8 cellular contexts compared by ENCODE assay signal in the genomic region with DNA sequence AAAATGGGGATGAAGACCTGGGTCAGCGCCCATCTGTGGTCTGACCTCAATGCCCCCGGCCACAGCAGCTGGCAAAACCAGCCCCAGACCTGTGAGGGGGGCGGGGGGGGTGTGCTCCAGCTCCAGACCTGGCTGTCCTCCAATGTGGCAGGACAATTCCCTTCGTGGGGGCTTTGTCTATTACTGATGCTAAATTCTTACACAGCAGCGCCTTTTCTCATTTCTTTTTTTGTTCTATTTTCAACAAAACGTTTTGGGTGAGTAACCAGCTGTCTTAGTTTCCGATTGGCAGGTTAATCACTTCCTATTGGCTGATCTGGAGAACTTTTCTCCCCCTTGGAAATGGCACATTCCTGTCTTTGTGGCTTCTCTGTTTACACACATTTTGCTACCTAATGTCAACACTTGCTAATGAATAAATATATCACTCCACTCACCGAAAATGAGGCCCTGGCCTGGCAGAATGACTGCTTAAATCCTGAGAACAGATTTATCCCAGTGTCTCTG. TPM values are rescaled to one million over a fixed set of nuclear protein-coding genes. Genes with fewer than 3 reads are reported as not detected.
DNase-seq lines count a peak whose midpoint lies in the region; ATAC-seq, FAIRE-seq and TF ChIP-seq lines count a peak whose summit lies in the region.

No MANE protein-coding gene starts in this region.

- DNase-seq in DND-41, result no peak
- peak; percentile 71 for DNase-seq in NCI-H2029 (lab: John Stamatoyannopoulos, UW)
- DNase-seq in bronchial epithelial cell (ENCODE audit: low read depth), result peak; percentile 80
- no peak for DNase-seq in natural killer cell treated with Interleukin-12 subunit alpha and Interleukin-12 subunit beta and Interleukin-15 and Interleukin-18, amount 100 ng/mL, for 72 hours (ENCODE audit: low spot score)
- DNase-seq in amniotic stem cell (lab: John Stamatoyannopoulos, UW), result no peak
- DNase-seq in NCI-H524 (lab: John Stamatoyannopoulos, UW), result no peak
- no peak for DNase-seq in activated gamma-delta T cell treated with Interleukin-2 at 50 U/mL for 16 hours

- peaks cover 15% of the 10 kb centered on the region for H3K79me2 ChIP-seq in DND-41 (ENCODE audit: insufficient read depth, low read length)

- peaks cover 63 to 64% of the 10 kb centered on the region in 2 donors for H3K4me1 Mint-ChIP-seq in natural killer cell treated with Interleukin-12 subunit alpha and Interleukin-12 subunit beta and Interleukin-15 and Interleukin-18, amount 100 ng/mL, for 72 hours (ENCODE audit: low read depth in 2 of 2)

- H3K4me1 ChIP-seq in DND-41 (ENCODE audit: insufficient read depth, low read length), result peaks cover 84% of the 10 kb centered on the region

- ATAC-seq in DND-41 (ENCODE audit: insufficient read depth, low read depth) (no peak), HG03045 (IDR thresholded peaks at IDR 0.05; ENCODE audit: unreplicated experiment) (no peak)
- ATAC-seq in natural killer cell treated with Interleukin-12 subunit alpha and Interleukin-12 subunit beta and Interleukin-15 and Interleukin-18, amount 100 ng/mL, for 72 hours, result no peak

- no peak for FAIRE-seq in bronchial epithelial cell (lab: Jason Lieb, UNC)

- H4K20me1 ChIP-seq in DND-41 (ENCODE audit: insufficient read depth, low read length), result peaks cover 49% of the 10 kb centered on the region

- H3K27ac Mint-ChIP-seq in natural killer cell treated with Interleukin-12 subunit alpha and Interleukin-12 subunit beta and Interleukin-15 and Interleukin-18, amount 100 ng/mL, for 72 hours, result peak overlapping the region in 1 of 2 donors; percentile 81

- H3K27me3 ChIP-seq in DND-41 (ENCODE audit: insufficient read depth, low read length, poor library complexity) (peaks cover 38% of the 10 kb centered on the region), bronchial epithelial cell (ENCODE audit: control insufficient read depth, insufficient read depth, low read length) (no peaks in the 10 kb centered on the region)

- H3K9me3 ChIP-seq in DND-41 (ENCODE audit: insufficient read depth, low read length, severe bottlenecking), result no peaks in the 10 kb centered on the region

- no peak overlapping the region for H2AFZ ChIP-seq in DND-41 (ENCODE audit: low read depth, low read length)

- no peak overlapping the region for H3K4me3 ChIP-seq in DND-41 (ENCODE audit: low read depth in 1 of 2, low read length in 2 of 2)
- H3K4me3 ChIP-seq in bronchial epithelial cell (ENCODE audit: low read depth, low read length), result no peak overlapping the region

- no peak overlapping the region for H3K27ac ChIP-seq in DND-41 (ENCODE audit: low read length)

- H3K36me3 Mint-ChIP-seq in natural killer cell treated with Interleukin-12 subunit alpha and Interleukin-12 subunit beta and Interleukin-15 and Interleukin-18, amount 100 ng/mL, for 72 hours, result peaks cover 34% of the 10 kb centered on the region

- TF ChIP-seq CTCF in DND-41 (IDR thresholded peaks at IDR 0.05; ENCODE audit: borderline replicate concordance, extremely low read depth, low read length, poor library complexity, severe bottlenecking), result no peak
- no peak for TF ChIP-seq CTCF in bronchial epithelial cell (IDR thresholded peaks at IDR 0.05; ENCODE audit: insufficient read depth, low read length, severe bottlenecking)

- peak overlapping the region; percentile 98; the same call in 1 of the 2 replicates for H3K4me2 ChIP-seq in DND-41 (ENCODE audit: insufficient read depth, low read length)

- H3K36me3 ChIP-seq in DND-41 (ENCODE audit: insufficient read depth, low read length) (no peaks in the 10 kb centered on the region; the same call in 1 of the 2 replicates), bronchial epithelial cell (ENCODE audit: control insufficient read depth, insufficient read depth, low read length) (peaks cover 6% of the 10 kb centered on the region)

- no peaks in the 10 kb centered on the region for H3K27me3 Mint-ChIP-seq in natural killer cell treated with Interleukin-12 subunit alpha and Interleukin-12 subunit beta and Interleukin-15 and Interleukin-18, amount 100 ng/mL, for 72 hours

- H3K9me3 Mint-ChIP-seq in natural killer cell treated with Interleukin-12 subunit alpha and Interleukin-12 subunit beta and Interleukin-15 and Interleukin-18, amount 100 ng/mL, for 72 hours, result no peaks in the 10 kb centered on the region

- H3K4me3 Mint-ChIP-seq in natural killer cell treated with Interleukin-12 subunit alpha and Interleukin-12 subunit beta and Interleukin-15 and Interleukin-18, amount 100 ng/mL, for 72 hours, result peak overlapping the region; percentile 96

- H3K9ac ChIP-seq in DND-41 (ENCODE audit: low read depth, low read length), result no peak overlapping the region

RNA-seq across cellular contexts. Expression of gene SMAD7, which starts 4.4 kb away (rescaled TPM):
- 11.5 and 19.2 TPM in 2 replicates for total RNA-seq in bronchial epithelial cell
- total RNA-seq in natural killer cell treated with Interleukin-12 subunit alpha and Interleukin-12 subunit beta and Interleukin-15 and Interleukin-18, amount 100 ng/mL, for 72 hours, result 10 to 100 TPM; 49.1 to 85.8 TPM

Comparison
In these comparisons a context has a peak if more than half of its experiments do, and no peak if none do; other contexts are left out.
1. DNase-seq: peak in NCI-H2029 (single experiment) and bronchial epithelial cell (single experiment); none in DND-41 (single experiment), natural killer cell treated with Interleukin-12 subunit alpha and Interleukin-12 subunit beta and Interleukin-15 and Interleukin-18, amount 100 ng/mL, for 72 hours (single experiment), amniotic stem cell (single experiment), NCI-H524 (0 of 2) and activated gamma-delta T cell treated with Interleukin-2 at 50 U/mL for 16 hours (single experiment).